Comparison of ENCODE assay signal across 13 cellular contexts in the genomic region with DNA sequence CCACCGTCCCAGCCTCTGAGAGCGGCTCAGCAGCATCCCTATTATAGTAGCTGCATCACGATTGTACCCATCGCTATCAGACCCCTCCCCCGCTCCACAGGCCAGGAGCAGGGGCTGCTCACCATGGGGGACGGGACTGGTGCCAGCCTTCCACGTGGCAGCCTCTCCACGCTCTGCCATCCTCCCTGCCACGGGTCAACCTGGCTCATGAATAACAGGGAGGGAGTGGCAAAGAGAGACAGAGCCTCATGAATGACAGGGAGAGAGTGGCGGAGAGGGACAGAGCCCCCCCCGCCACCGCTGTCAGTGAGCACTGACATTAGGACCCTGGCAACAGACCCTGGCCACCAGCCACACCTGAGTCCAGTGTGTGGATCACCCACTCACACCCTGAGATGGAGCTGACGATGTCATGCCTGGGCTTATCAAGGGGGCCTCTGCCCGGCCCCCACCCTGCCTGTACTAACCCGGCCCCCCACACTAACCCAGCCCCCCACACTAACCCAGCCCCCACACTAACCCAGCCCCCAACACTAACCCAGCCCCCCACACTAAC. TPM values are rescaled to one million over a fixed set of nuclear protein-coding genes. Genes with fewer than 3 reads are reported as not detected.
DNase-seq lines count a peak whose midpoint lies in the region; ATAC-seq and TF ChIP-seq lines count a peak whose summit lies in the region.
"Had no signal": no experiment of that assay in that cellular context is flagged by ENCODE, and none has a peak within 500 bp of the region (broad histone marks: within the 10 kb centered on the region; RNA-seq: fewer than 3 reads in every experiment).

No MANE protein-coding gene starts in this region.

- DNase-seq in NCI-H2081 (lab: John Stamatoyannopoulos, UW) (peak; percentile 19 to 54), NCI-H2081 treated with DMSO at 0.1 percent for 48 hours (lab: John Stamatoyannopoulos, UW) (no peak), colonic mucosa (peak; percentile 18), osteoblast (ENCODE audit: insufficient read length, low spot score, missing footprints) (peak; percentile 80), MV-4-11 (lab: John Stamatoyannopoulos, UW) (no peak), NCI-H524 (lab: John Stamatoyannopoulos, UW) (no peak)
- DNase-seq: caudate nucleus, KG1, NCI-H187 treated with DMSO at 0.1 percent for 48 hours, OCI-M1, T-helper 9 cell had no signal

- no peak for ATAC-seq in HG03045 (IDR thresholded peaks at IDR 0.05; ENCODE audit: unreplicated experiment)

- H3K27me3 ChIP-seq in colonic mucosa (no peaks in the 10 kb centered on the region), osteoblast (ENCODE audit: insufficient read depth, low read length) (no peaks in the 10 kb centered on the region)

- H4K20me1 ChIP-seq in osteoblast (ENCODE audit: insufficient read depth, low read length): no peaks in the 10 kb centered on the region

- no peak overlapping the region for H3K9ac ChIP-seq in colonic mucosa (ENCODE audit: low read depth in 2 of 2, low read length in 2 of 2)

- no peaks in the 10 kb centered on the region for H3K79me2 ChIP-seq in osteoblast (ENCODE audit: insufficient read depth, low read length)

- no peak for TF ChIP-seq RAD21 in Ishikawa (IDR thresholded peaks at IDR 0.05; ENCODE audit: low read depth)

- no peak overlapping the region for H3K4me2 ChIP-seq in osteoblast (ENCODE audit: insufficient read depth, low read length)

- no peak overlapping the region for H2AFZ ChIP-seq in osteoblast (ENCODE audit: low read length)

- H3K4me3 ChIP-seq in colonic mucosa (no peak overlapping the region), osteoblast (ENCODE audit: insufficient read depth, low read length) (no peak overlapping the region)

- intact Hi-C loops in colonic mucosa (cut with DNase I): no loop called here

- TF ChIP-seq CTCF in colonic mucosa (IDR thresholded peaks at IDR 0.05) (no peak), osteoblast (IDR thresholded peaks at IDR 0.05; ENCODE audit: extremely low read depth, low read depth, low read length) (no peak)

- H3K9me3 ChIP-seq in colonic mucosa (no peaks in the 10 kb centered on the region), osteoblast (ENCODE audit: low read depth, low read length) (no peaks in the 10 kb centered on the region)

- TF ChIP-seq EP300 in Ishikawa (IDR thresholded peaks at IDR 0.05; ENCODE audit: borderline replicate concordance): peak; percentile 37; the same call in 1 of the 2 replicates

- H3K4me1 ChIP-seq in colonic mucosa: no peaks in the 10 kb centered on the region
- peaks cover 20% of the 10 kb centered on the region for H3K4me1 ChIP-seq in osteoblast (ENCODE audit: insufficient read depth, low read length)

- no peaks in the 10 kb centered on the region for H3K36me3 ChIP-seq in colonic mucosa
- H3K36me3 ChIP-seq in osteoblast (ENCODE audit: insufficient read depth, low read length): no peaks in the 10 kb centered on the region

- H3K27ac ChIP-seq in colonic mucosa (no peak overlapping the region), osteoblast (ENCODE audit: low read depth, low read length) (no peak overlapping the region)

TF ChIP-seq in Ishikawa, 13 proteins besides CTCF, POLR2A, EP300 and RAD21:
- TF ChIP-seq TAF1 (IDR thresholded peaks at IDR 0.05; ENCODE audit: low read depth): no peak
- TF ChIP-seq CREB1 (IDR thresholded peaks at IDR 0.05; ENCODE audit: low read depth): no peak
- TF ChIP-seq YY1 (IDR thresholded peaks at IDR 0.05; ENCODE audit: low read depth): no peak
- TF ChIP-seq TCF12 (IDR thresholded peaks at IDR 0.05; ENCODE audit: low read depth): no peak
- TF ChIP-seq TEAD4 (IDR thresholded peaks at IDR 0.05): no peak
- TF ChIP-seq, protein P1, sequence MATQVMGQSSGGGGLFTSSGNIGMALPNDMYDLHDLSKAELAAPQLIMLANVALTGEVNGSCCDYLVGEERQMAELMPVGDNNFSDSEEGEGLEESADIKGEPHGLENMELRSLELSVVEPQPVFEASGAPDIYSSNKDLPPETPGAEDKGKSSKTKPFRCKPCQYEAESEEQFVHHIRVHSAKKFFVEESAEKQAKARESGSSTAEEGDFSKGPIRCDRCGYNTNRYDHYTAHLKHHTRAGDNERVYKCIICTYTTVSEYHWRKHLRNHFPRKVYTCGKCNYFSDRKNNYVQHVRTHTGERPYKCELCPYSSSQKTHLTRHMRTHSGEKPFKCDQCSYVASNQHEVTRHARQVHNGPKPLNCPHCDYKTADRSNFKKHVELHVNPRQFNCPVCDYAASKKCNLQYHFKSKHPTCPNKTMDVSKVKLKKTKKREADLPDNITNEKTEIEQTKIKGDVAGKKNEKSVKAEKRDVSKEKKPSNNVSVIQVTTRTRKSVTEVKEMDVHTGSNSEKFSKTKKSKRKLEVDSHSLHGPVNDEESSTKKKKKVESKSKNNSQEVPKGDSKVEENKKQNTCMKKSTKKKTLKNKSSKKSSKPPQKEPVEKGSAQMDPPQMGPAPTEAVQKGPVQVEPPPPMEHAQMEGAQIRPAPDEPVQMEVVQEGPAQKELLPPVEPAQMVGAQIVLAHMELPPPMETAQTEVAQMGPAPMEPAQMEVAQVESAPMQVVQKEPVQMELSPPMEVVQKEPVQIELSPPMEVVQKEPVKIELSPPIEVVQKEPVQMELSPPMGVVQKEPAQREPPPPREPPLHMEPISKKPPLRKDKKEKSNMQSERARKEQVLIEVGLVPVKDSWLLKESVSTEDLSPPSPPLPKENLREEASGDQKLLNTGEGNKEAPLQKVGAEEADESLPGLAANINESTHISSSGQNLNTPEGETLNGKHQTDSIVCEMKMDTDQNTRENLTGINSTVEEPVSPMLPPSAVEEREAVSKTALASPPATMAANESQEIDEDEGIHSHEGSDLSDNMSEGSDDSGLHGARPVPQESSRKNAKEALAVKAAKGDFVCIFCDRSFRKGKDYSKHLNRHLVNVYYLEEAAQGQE (IDR thresholded peaks at IDR 0.05; ENCODE audit: low read depth): no peak
- TF ChIP-seq EGR1 (IDR thresholded peaks at IDR 0.05): no peak
- TF ChIP-seq ZBTB7A (IDR thresholded peaks at IDR 0.05; ENCODE audit: low read depth): no peak
- no peak for TF ChIP-seq CEBPB (IDR thresholded peaks at IDR 0.05)
- TF ChIP-seq, protein P2, sequence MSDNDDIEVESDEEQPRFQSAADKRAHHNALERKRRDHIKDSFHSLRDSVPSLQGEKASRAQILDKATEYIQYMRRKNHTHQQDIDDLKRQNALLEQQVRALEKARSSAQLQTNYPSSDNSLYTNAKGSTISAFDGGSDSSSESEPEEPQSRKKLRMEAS (IDR thresholded peaks at IDR 0.05): peak; percentile 79
- TF ChIP-seq FOXM1 (IDR thresholded peaks at IDR 0.05; ENCODE audit: borderline replicate concordance, low read depth): no peak
- TF ChIP-seq, protein P3, sequence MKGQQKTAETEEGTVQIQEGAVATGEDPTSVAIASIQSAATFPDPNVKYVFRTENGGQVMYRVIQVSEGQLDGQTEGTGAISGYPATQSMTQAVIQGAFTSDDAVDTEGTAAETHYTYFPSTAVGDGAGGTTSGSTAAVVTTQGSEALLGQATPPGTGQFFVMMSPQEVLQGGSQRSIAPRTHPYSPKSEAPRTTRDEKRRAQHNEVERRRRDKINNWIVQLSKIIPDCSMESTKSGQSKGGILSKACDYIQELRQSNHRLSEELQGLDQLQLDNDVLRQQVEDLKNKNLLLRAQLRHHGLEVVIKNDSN (IDR thresholded peaks at IDR 0.05): peak; percentile 37; the same call in 1 of the 2 replicates
- TF ChIP-seq NFIC (IDR thresholded peaks at IDR 0.05): peak; percentile 89
TF ChIP-seq in Ishikawa: peak in this region for 3.

RNA-seq across cellular contexts. Expression of a gene that starts 16.9 kb away (rescaled TPM):
- total RNA-seq in colonic mucosa (under 1 TPM in 1 of 2 donors, not detected in 1; 0.05 TPM), osteoblast (under 0.01 TPM in 2 replicates)

RNA-seq across cellular contexts. Expression of a gene that starts 27.1 kb away (rescaled TPM):
- total RNA-seq in colonic mucosa: 10 to 100 TPM in 1 of 2 donors, 1 to 10 TPM in 1; 6.1 to 22.2 TPM
- not detected in 2 replicates for total RNA-seq in osteoblast

RNA-seq across cellular contexts. Expression of a gene that starts 54.4 kb away (rescaled TPM):
- total RNA-seq in colonic mucosa (1 to 10 TPM; 1.9 to 6.1 TPM), osteoblast (not detected in 2 replicates)

Comparison
In these comparisons a context has a peak if more than half of its experiments do, and no peak if none do; other contexts are left out.
1. DNase-seq: peak in NCI-H2081 (2 of 2), colonic mucosa (single experiment) and osteoblast (single experiment); none in NCI-H2081 treated with DMSO at 0.1 percent for 48 hours (single experiment), MV-4-11 (single experiment) and NCI-H524 (0 of 2).